In genomic region chr2:171535528-171535927, GRCh38 we compare ENCODE assay signal across 1 cellular context.
TF ChIP-seq lines count a peak whose summit lies in the region.

No MANE protein-coding gene starts in this region.

TF ChIP-seq in K562, 482 proteins besides CTCF, POLR2A, EP300 and RAD21:
- TF ChIP-seq ZNF121 (CRISPR knock-in tag; conservative IDR thresholded peaks at IDR 0.05): peak; percentile 85
- 0 out of 2 replicates have a peak, but pooled peaks have one; percentile 48 for TF ChIP-seq E2F1 (CRISPR knock-in tag; IDR thresholded peaks at IDR 0.05)
- peak; percentile 75; the same call in 1 of the 2 replicates for TF ChIP-seq BCOR (IDR thresholded peaks at IDR 0.05)
